In genomic region chr22:39508393-39508792, GRCh38 we compare ENCODE assay signal across 18 cellular contexts. TPM values are rescaled to one million over a fixed set of nuclear protein-coding genes. Genes with fewer than 3 reads are reported as not detected.
DNase-seq lines count a peak whose midpoint lies in the region; ATAC-seq, FAIRE-seq and TF ChIP-seq lines count a peak whose summit lies in the region.
"Had no signal": no experiment of that assay in that cellular context is flagged by ENCODE, and none has a peak within 500 bp of the region (broad histone marks: within the 10 kb centered on the region; RNA-seq: fewer than 3 reads in every experiment).

No MANE protein-coding gene starts in this region.

- H3K4me1 Mint-ChIP-seq in T-cell: peaks cover 45 to 49% (median 46%) of the 10 kb centered on the region in 3 donors
- peaks cover 51% of the 10 kb centered on the region for H3K4me1 Mint-ChIP-seq in stimulated activated effector memory CD8-positive, alpha-beta T cell treated with anti-CD3 and anti-CD28 coated beads, Interleukin-12 subunit alpha, Interleukin-12 subunit beta, amount 100 ng/mL, for 72 hours

- H3K36me3 Mint-ChIP-seq in T-cell: peaks cover 64% of the 10 kb centered on the region
- H3K36me3 Mint-ChIP-seq in stimulated activated effector memory CD8-positive, alpha-beta T cell treated with anti-CD3 and anti-CD28 coated beads, Interleukin-12 subunit alpha, Interleukin-12 subunit beta, amount 100 ng/mL, for 72 hours: peaks cover 100% of the 10 kb centered on the region

- TF ChIP-seq CTCF in HEK293 (tag by site-specific recombination; IDR thresholded peaks at IDR 0.05) (no peak), K562 (IDR thresholded peaks at IDR 0.05 in 2 of 3, conservative IDR thresholded peaks at IDR 0.05 in 1 of 3; ENCODE audit: insufficient read depth in 2 of 3, low read depth in 1 of 3, low read length in 3 of 3) (no peak)

- H3K36me3 ChIP-seq in HEK293 (ENCODE audit: control insufficient read depth in 2 of 2, insufficient read depth in 1 of 2, low read length in 2 of 2) (peaks cover 67 to 100% of the 10 kb centered on the region in 2 experiments), K562 (ENCODE audit: control insufficient read depth, insufficient read depth, low read length) (peaks cover 93% of the 10 kb centered on the region)

- H3K9me1 ChIP-seq in K562 (ENCODE audit: control insufficient read depth, insufficient read depth, low read length): peaks cover 2% of the 10 kb centered on the region

- no peak overlapping the region for H3K4me3 Mint-ChIP-seq in T-cell
- no peak overlapping the region for H3K4me3 Mint-ChIP-seq in stimulated activated effector memory CD8-positive, alpha-beta T cell treated with anti-CD3 and anti-CD28 coated beads, Interleukin-12 subunit alpha, Interleukin-12 subunit beta, amount 100 ng/mL, for 72 hours
- H3K4me3 Mint-ChIP-seq: CD14-positive monocyte had no signal

- no peak overlapping the region for H2AFZ ChIP-seq in K562 (ENCODE audit: low read depth, low read length)

- in situ Hi-C loops in K562 (cut with MboI): loop anchor here (10.0 kb wide), 1 partner anchor 334 kb away; no protein-coding TSS in a partner anchor

- FAIRE-seq in K562 (lab: Jason Lieb, UNC): peak; percentile 35
- FAIRE-seq: G401.6, HTR-8/SVneo, RCC 7860 had no signal

- peak overlapping the region; percentile 38; the same call in 1 of the 2 replicates for H3K4me2 ChIP-seq in K562 (ENCODE audit: insufficient read depth, low read length)

- no TSS peak for BruUV-seq in K562 (replicated peaks; lab: Mats Ljungman, UMichigan)

- H3K4me1 ChIP-seq in HEK293 (ENCODE audit: control insufficient read depth, insufficient read depth, low read length) (peaks cover 2% of the 10 kb centered on the region; the same call in 1 of the 2 replicates), K562 (replicated peaks in 1 of 2; ENCODE audit: control insufficient read depth in 2 of 2, insufficient read depth in 2 of 2, low read length in 2 of 2) (peaks cover 6 to 16% of the 10 kb centered on the region in 2 experiments; a peak in 3 of 5 replicates)

- H3K27me3 ChIP-seq in K562 (ENCODE audit: control insufficient read depth in 2 of 2, insufficient read depth in 2 of 2, low read length in 2 of 2): no peaks in the 10 kb centered on the region

- no peaks in the 10 kb centered on the region; the same call in 1 of the 2 replicates for H4K20me1 ChIP-seq in K562 (replicated peaks; ENCODE audit: control insufficient read depth, insufficient read depth, low read length)

- H3K27ac ChIP-seq in HEK293 (ENCODE audit: extremely low read depth, low read depth, low read length) (peak overlapping the region; percentile 11; the same call in 1 of the 2 replicates), K562 (ENCODE audit: extremely low read depth, low read depth, low read length) (peak overlapping the region; percentile 24; the same call in 1 of the 3 replicates)

- DNase-seq in T-cell: no peak
- no peak for DNase-seq in K562 (ENCODE audit: extremely low read depth in 1 of 4, low spot score in 3 of 4)
- DNase-seq in stimulated activated effector memory CD8-positive, alpha-beta T cell treated with anti-CD3 and anti-CD28 coated beads, Interleukin-12 subunit alpha, Interleukin-12 subunit beta, amount 100 ng/mL, for 72 hours (ENCODE audit: low spot score in 2 of 2): no peak
- DNase-seq in NCI-H1417 (lab: John Stamatoyannopoulos, UW): no peak
- DNase-seq: ACHN, COR-L47, H7, IMR-90, Kasumi-1, NCI-H1092 treated with DMSO at 0.1 percent for 48 hours had no signal

- H3K79me2 ChIP-seq in K562 (ENCODE audit: control insufficient read depth, insufficient read depth, low read length): peaks cover 66% of the 10 kb centered on the region

- H3K9me3 ChIP-seq in HEK293 (ENCODE audit: control insufficient read depth, insufficient read depth, low read depth, low read length): no peaks in the 10 kb centered on the region
- H3K9me3 ChIP-seq in K562 (replicated peaks; ENCODE audit: control insufficient read depth, insufficient read depth, low read depth, low read length): no peaks in the 10 kb centered on the region

- no peak overlapping the region for H3K9ac ChIP-seq in K562 (ENCODE audit: insufficient read depth in 1 of 2, low read depth in 2 of 2, low read length in 2 of 2)

- WGBS in K562 (ENCODE audit: insufficient coverage, low coverage, missing lambda C conversion rate): 13% methylated on average over 4 of the region's 4 CpGs

- H3K27me3 Mint-ChIP-seq in T-cell: no peaks in the 10 kb centered on the region

- no peak for ATAC-seq in T-cell (replicated peaks in 1 of 4)
- ATAC-seq in K562: no peak
- no peak for ATAC-seq in stimulated activated effector memory CD8-positive, alpha-beta T cell treated with anti-CD3 and anti-CD28 coated beads, Interleukin-12 subunit alpha, Interleukin-12 subunit beta, amount 100 ng/mL, for 72 hours
- no peak for ATAC-seq in GM18519 (IDR thresholded peaks at IDR 0.05; ENCODE audit: low FRiP score, unreplicated experiment)
- no peak for ATAC-seq in HG03097 (IDR thresholded peaks at IDR 0.05; ENCODE audit: low FRiP score, unreplicated experiment)
- ATAC-seq: Right ventricle myocardium inferior had no signal

- H3K27ac Mint-ChIP-seq in T-cell: peak overlapping the region; percentile 47 to 65
- H3K27ac Mint-ChIP-seq in stimulated activated effector memory CD8-positive, alpha-beta T cell treated with anti-CD3 and anti-CD28 coated beads, Interleukin-12 subunit alpha, Interleukin-12 subunit beta, amount 100 ng/mL, for 72 hours: peak overlapping the region; percentile 58

- H3K9me3 Mint-ChIP-seq in T-cell: no peaks in the 10 kb centered on the region
- no peaks in the 10 kb centered on the region for H3K9me3 Mint-ChIP-seq in stimulated activated effector memory CD8-positive, alpha-beta T cell treated with anti-CD3 and anti-CD28 coated beads, Interleukin-12 subunit alpha, Interleukin-12 subunit beta, amount 100 ng/mL, for 72 hours
- H3K9me3 Mint-ChIP-seq: CD14-positive monocyte had no signal

- H3K4me3 ChIP-seq in HEK293 (ENCODE audit: low read depth, low read length) (no peak overlapping the region), K562 (no peak overlapping the region)

- TF ChIP-seq POLR2A in K562 (conservative IDR thresholded peaks at IDR 0.05): no peak

- intact Hi-C loops in K562 (cut with micrococcal nuclease): no loop called here

- CTCF ChIA-PET in HEK293 (lab: Yijun Ruan, JAX): interaction anchor here (0.6 to 2.4 kb wide), 5 partner anchors 9 to 1024 kb away, joined by 4 to 9 read pairs (median 6); no protein-coding TSS in a partner anchor
- CTCF ChIA-PET in T-cell (lab: Charles Lee): interaction anchor here in 1 of 2 donors (0.6 kb wide), 1 partner anchor 524 kb away, joined by 4 read pairs; no protein-coding TSS in a partner anchor
- CTCF ChIA-PET in K562 (lab: Yijun Ruan, JAX; ENCODE audit: low intra/inter-chr PET ratio): no interaction called here

- TF ChIP-seq EP300 in K562 (IDR thresholded peaks at IDR 0.05; ENCODE audit: low read length): no peak

- TF ChIP-seq RAD21 in K562 (CRISPR knock-in tag; conservative IDR thresholded peaks at IDR 0.05 in 1 of 2, IDR thresholded peaks at IDR 0.05 in 1 of 2): no peak

- POLR2A ChIA-PET in HEK293 (lab: Yijun Ruan, JAX): interaction anchor here (1.0 to 1.5 kb wide), 3 partner anchors 12 to 189 kb away, joined by 4 to 10 read pairs (median 6); partner anchors contain the start of genes ATF4 and RPL3
- POLR2A ChIA-PET in T-cell (lab: Charles Lee): interaction anchor here in 1 of 2 donors (0.7 kb wide), 1 partner anchor 21 kb away, joined by 3 read pairs; no protein-coding TSS in a partner anchor
- POLR2A ChIA-PET in K562 (lab: Yijun Ruan, JAX): interaction anchor here (1.6 to 8.6 kb wide), 3 partner anchors 8 to 14 kb away, joined by 4 to 106 read pairs (median 9); partner anchors contain the start of gene ATF4

RNA-seq across cellular contexts. Expression of gene MIEF1, which starts 6.3 kb away (rescaled TPM):
- total RNA-seq in T-cell (10 to 100 TPM; 19.7 to 44.1 (median 38.5) TPM), K562 (2014; rRNA removed) (25.5 and 28.3 TPM in 2 replicates), K562 (2014; rRNA removed; fragmentation: Illumina TruSeq; extraction: Trizol) (28.6 and 29.0 TPM in 2 replicates), K562 (2015; rRNA removed; fragmentation: Illumina TruSeq; extraction: Trizol) (26.8 and 27.1 TPM in 2 replicates), K562 (2021) (51.8 and 54.3 TPM in 2 replicates)
- 31.0 and 48.3 TPM in 2 replicates for total RNA-seq in K562 (2011; cell fraction: chromatin; rRNA removed; ENCODE audit: low replicate concordance)
- 30.9 and 36.7 TPM in 2 replicates for total RNA-seq in K562 (2011; cell fraction: nucleolus; rRNA removed)
- 33.9 and 34.4 TPM in 2 replicates for total RNA-seq in K562 (2011; cell fraction: nucleoplasm; rRNA removed)
- polyA plus RNA-seq in K562 (2011; rRNA removed) (20.0 and 21.7 TPM in 2 replicates), K562 (2014; fragmentation: Illumina TruSeq; extraction: Trizol) (37.7 and 40.8 TPM in 2 replicates), K562 (2014; fragmentation: Nextera tagmentation; extraction: Ambion mirVana) (10 to 100 TPM; 10.9 to 13.1 TPM), K562 (2014; rRNA removed) (23.6 and 29.1 TPM in 2 replicates)
- 23.2 and 29.6 TPM in 2 replicates for polyA plus RNA-seq in K562 (2011; cell fraction: cytosol; rRNA removed)
- polyA plus RNA-seq in K562 (2011; cell fraction: nucleus; rRNA removed): 13.3 and 18.3 TPM in 2 replicates
- 23.3 and 33.4 TPM in 2 replicates for polyA plus RNA-seq in K562 (2012)
- 31.6 and 37.3 TPM in 2 replicates for polyA minus RNA-seq in K562 (2011; rRNA and poly(A)+ RNA removed)
- polyA minus RNA-seq in K562 (2011; cell fraction: cytosol; rRNA and poly(A)+ RNA removed): 23.3 and 24.0 TPM in 2 replicates
- polyA minus RNA-seq in K562 (2011; cell fraction: nucleus; rRNA and poly(A)+ RNA removed): 13.6 and 15.8 TPM in 2 replicates

RNA-seq across cellular contexts. Expression of gene ATF4, which starts 12.0 kb away (rescaled TPM):
- total RNA-seq in T-cell: 100 to 1,000 TPM; 236 to 371 (median 327) TPM
- total RNA-seq in K562 (2011; cell fraction: chromatin; rRNA removed; ENCODE audit: low replicate concordance): 183 and 296 TPM in 2 replicates
- total RNA-seq in K562 (2011; cell fraction: nucleolus; rRNA removed): 255 and 271 TPM in 2 replicates
- total RNA-seq in K562 (2011; cell fraction: nucleoplasm; rRNA removed): 227 and 246 TPM in 2 replicates
- total RNA-seq in K562 (2014; rRNA removed): 311 and 355 TPM in 2 replicates
- total RNA-seq in K562 (2014; rRNA removed; fragmentation: Illumina TruSeq; extraction: Trizol): 320 and 405 TPM in 2 replicates
- total RNA-seq in K562 (2015; rRNA removed; fragmentation: Illumina TruSeq; extraction: Trizol): 153 and 156 TPM in 2 replicates
- total RNA-seq in K562 (2021): 308 and 361 TPM in 2 replicates
- polyA plus RNA-seq in K562 (2011; rRNA removed): 669 and 756 TPM in 2 replicates
- polyA plus RNA-seq in K562 (2011; cell fraction: cytosol; rRNA removed): 757 and 998 TPM in 2 replicates
- polyA plus RNA-seq in K562 (2011; cell fraction: nucleus; rRNA removed): 651 and 768 TPM in 2 replicates
- 264 and 832 TPM in 2 replicates for polyA plus RNA-seq in K562 (2012)
- polyA plus RNA-seq in K562 (2014; fragmentation: Illumina TruSeq; extraction: Trizol): 528 and 598 TPM in 2 replicates
- 100 to 1,000 TPM in 1 of 2 experiments, 10 to 100 TPM in 1; 93.1 to 125 TPM for polyA plus RNA-seq in K562 (2014; fragmentation: Nextera tagmentation; extraction: Ambion mirVana)
- polyA plus RNA-seq in K562 (2014; rRNA removed): 638 and 723 TPM in 2 replicates
- 190 and 217 TPM in 2 replicates for polyA minus RNA-seq in K562 (2011; rRNA and poly(A)+ RNA removed)
- polyA minus RNA-seq in K562 (2011; cell fraction: cytosol; rRNA and poly(A)+ RNA removed): 89.9 and 115 TPM in 2 replicates
- 99.2 and 197 TPM in 2 replicates for polyA minus RNA-seq in K562 (2011; cell fraction: nucleus; rRNA and poly(A)+ RNA removed)

RNA-seq across cellular contexts. Expression of gene RPS19BP1, which starts 24.2 kb away (rescaled TPM):
- total RNA-seq in T-cell (10 to 100 TPM; 42.4 to 76.8 (median 73.5) TPM), K562 (2014; rRNA removed) (223 and 264 TPM in 2 replicates), K562 (2014; rRNA removed; fragmentation: Illumina TruSeq; extraction: Trizol) (33.0 and 44.9 TPM in 2 replicates), K562 (2015; rRNA removed; fragmentation: Illumina TruSeq; extraction: Trizol) (84.3 and 93.3 TPM in 2 replicates), K562 (2021) (109 and 110 TPM in 2 replicates)
- total RNA-seq in K562 (2011; cell fraction: chromatin; rRNA removed; ENCODE audit: low replicate concordance): 27.9 and 59.9 TPM in 2 replicates
- total RNA-seq in K562 (2011; cell fraction: nucleolus; rRNA removed): 57.2 and 59.7 TPM in 2 replicates
- total RNA-seq in K562 (2011; cell fraction: nucleoplasm; rRNA removed): 42.7 and 46.9 TPM in 2 replicates
- polyA plus RNA-seq in K562 (2011; rRNA removed) (75.6 and 90.4 TPM in 2 replicates), K562 (2014; fragmentation: Illumina TruSeq; extraction: Trizol) (29.0 and 64.7 TPM in 2 replicates), K562 (2014; fragmentation: Nextera tagmentation; extraction: Ambion mirVana) (1 to 10 TPM; 3.0 to 8.2 TPM), K562 (2014; rRNA removed) (216 and 229 TPM in 2 replicates)
- polyA plus RNA-seq in K562 (2011; cell fraction: cytosol; rRNA removed): 89.9 and 177 TPM in 2 replicates
- polyA plus RNA-seq in K562 (2011; cell fraction: nucleus; rRNA removed): 53.3 and 77.5 TPM in 2 replicates
- 85.4 and 89.3 TPM in 2 replicates for polyA plus RNA-seq in K562 (2012)
- polyA minus RNA-seq in K562 (2011; rRNA and poly(A)+ RNA removed): 12.0 and 12.6 TPM in 2 replicates
- polyA minus RNA-seq in K562 (2011; cell fraction: cytosol; rRNA and poly(A)+ RNA removed): 14.5 and 18.6 TPM in 2 replicates
- 16.3 and 27.0 TPM in 2 replicates for polyA minus RNA-seq in K562 (2011; cell fraction: nucleus; rRNA and poly(A)+ RNA removed)

RNA-seq across cellular contexts. Expression of gene MGAT3, which starts 51.6 kb away (rescaled TPM):
- total RNA-seq in T-cell: 1 to 10 TPM in 3 of 5 donors, under 1 TPM in 2; 0.23 to 2.7 (median 1.1) TPM
- 6.4 and 13.2 TPM in 2 replicates for total RNA-seq in K562 (2011; cell fraction: chromatin; rRNA removed; ENCODE audit: low replicate concordance)
- 12.2 and 15.0 TPM in 2 replicates for total RNA-seq in K562 (2011; cell fraction: nucleolus; rRNA removed)
- 10.2 and 10.6 TPM in 2 replicates for total RNA-seq in K562 (2011; cell fraction: nucleoplasm; rRNA removed)
- 4.6 and 5.7 TPM in 2 replicates for total RNA-seq in K562 (2014; rRNA removed)
- 2.8 and 3.5 TPM in 2 replicates for total RNA-seq in K562 (2014; rRNA removed; fragmentation: Illumina TruSeq; extraction: Trizol)
- total RNA-seq in K562 (2015; rRNA removed; fragmentation: Illumina TruSeq; extraction: Trizol): 4.3 and 4.6 TPM in 2 replicates
- total RNA-seq in K562 (2021): 11.4 and 11.5 TPM in 2 replicates
- polyA plus RNA-seq in K562 (2011; rRNA removed): 6.6 and 6.8 TPM in 2 replicates
- 8.2 and 17.9 TPM in 2 replicates for polyA plus RNA-seq in K562 (2011; cell fraction: cytosol; rRNA removed)
- polyA plus RNA-seq in K562 (2011; cell fraction: nucleus; rRNA removed): 6.0 and 12.6 TPM in 2 replicates
- polyA plus RNA-seq in K562 (2012): 4.6 and 7.2 TPM in 2 replicates
- polyA plus RNA-seq in K562 (2014; fragmentation: Illumina TruSeq; extraction: Trizol): 4.2 and 5.4 TPM in 2 replicates
- polyA plus RNA-seq in K562 (2014; fragmentation: Nextera tagmentation; extraction: Ambion mirVana): under 1 TPM; 0.10 to 0.18 TPM
- polyA plus RNA-seq in K562 (2014; rRNA removed): 6.0 and 7.0 TPM in 2 replicates
- polyA minus RNA-seq in K562 (2011; rRNA and poly(A)+ RNA removed): 10.3 and 15.4 TPM in 2 replicates
- polyA minus RNA-seq in K562 (2011; cell fraction: cytosol; rRNA and poly(A)+ RNA removed): 18.6 and 19.4 TPM in 2 replicates
- polyA minus RNA-seq in K562 (2011; cell fraction: nucleus; rRNA and poly(A)+ RNA removed): 4.6 and 5.1 TPM in 2 replicates
- polyA plus RNA-seq: CD14-positive monocyte had no signal

Comparison
In these comparisons a context has a peak if more than half of its experiments do, and no peak if none do; other contexts are left out.
1. Of the 44 proteins assayed by ChIP-seq in both K562 and HEK293: peak only in K562: none; only in HEK293: none; in both: PRDM10; in neither: 43.